In the genomic region with DNA sequence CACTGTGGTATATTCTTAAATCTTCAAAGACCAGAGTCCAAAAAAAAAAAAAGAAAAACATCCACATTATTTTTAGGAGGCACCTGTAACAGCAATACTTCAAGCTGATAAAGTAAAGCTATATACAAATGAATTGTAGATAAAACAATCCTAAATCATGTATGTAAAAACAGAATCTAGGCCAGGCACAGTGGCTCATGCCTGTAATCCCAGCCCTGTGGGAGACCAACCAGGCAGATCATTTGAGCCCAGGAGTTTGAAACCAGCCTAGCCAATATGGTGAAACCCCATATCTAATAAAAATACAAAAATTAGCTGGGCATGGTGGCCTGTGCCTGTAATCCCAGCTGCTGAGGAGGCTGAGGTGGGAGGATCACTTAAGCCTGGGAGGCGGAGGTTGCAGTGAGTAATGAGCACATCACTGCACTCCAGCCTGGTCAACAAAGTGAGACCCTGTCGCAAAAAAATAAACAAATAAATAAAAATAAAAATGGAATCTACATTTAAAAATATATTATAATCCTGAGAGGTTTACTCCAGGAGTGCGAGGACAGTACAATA, we compare ENCODE assay signal across 23 cellular contexts. TPM values are rescaled to one million over a fixed set of nuclear protein-coding genes. Genes with fewer than 3 reads are reported as not detected.
DNase-seq lines count a peak whose midpoint lies in the region; ATAC-seq, FAIRE-seq and TF ChIP-seq lines count a peak whose summit lies in the region.
"Had no signal": no experiment of that assay in that cellular context is flagged by ENCODE, and none has a peak within 500 bp of the region (broad histone marks: within the 10 kb centered on the region; RNA-seq: fewer than 3 reads in every experiment).

No MANE protein-coding gene starts in this region.

- no peak for TF ChIP-seq RAD21 in K562 (CRISPR knock-in tag; conservative IDR thresholded peaks at IDR 0.05 in 1 of 2, IDR thresholded peaks at IDR 0.05 in 1 of 2)

- no peak overlapping the region for H2BK5ac ChIP-seq in trophoblast cell (ENCODE audit: low read depth, low read length, poor library complexity)

- H3K4me1 Mint-ChIP-seq in activated T-cell treated with anti-CD3 and anti-CD28 coated beads, Interleukin-2, amount 50 U/mL, for 72 hours (ENCODE audit: low read depth), result peaks cover 47% of the 10 kb centered on the region

- no peak overlapping the region for H3K4me3 Mint-ChIP-seq in activated T-cell treated with anti-CD3 and anti-CD28 coated beads, Interleukin-2, amount 50 U/mL, for 72 hours
- H3K4me3 Mint-ChIP-seq: GM23338, HFFc6 had no signal

- H2BK12ac ChIP-seq in trophoblast cell (ENCODE audit: low read length), result no peak overlapping the region

- no peak overlapping the region for H2AK5ac ChIP-seq in trophoblast cell (ENCODE audit: low read length)

- H3K27me3 Mint-ChIP-seq in activated T-cell treated with anti-CD3 and anti-CD28 coated beads, Interleukin-2, amount 50 U/mL, for 72 hours (ENCODE audit: low read depth), result no peaks in the 10 kb centered on the region
- H3K27me3 Mint-ChIP-seq: CD4-positive, CD25-positive, alpha-beta regulatory T cell; CD8-positive, alpha-beta memory T cell had no signal

- peak overlapping the region; percentile 27 for H3K4ac ChIP-seq in trophoblast cell (ENCODE audit: low read depth, low read length)

- no peaks in the 10 kb centered on the region for H3K9me1 ChIP-seq in K562 (ENCODE audit: control insufficient read depth, insufficient read depth, low read length)

- 87% methylated on average over 3 of the region's 3 CpGs for WGBS in K562 (ENCODE audit: insufficient coverage, low coverage, missing lambda C conversion rate)
- no CpG with 5 or more reads among the region's 3 CpGs for WGBS in trophoblast cell (ENCODE audit: extremely low coverage, insufficient coverage, insufficient read length)

- ATAC-seq in K562 (peak; percentile 40; the same call in 2 of the 3 replicates), GM18858 (IDR thresholded peaks at IDR 0.05; ENCODE audit: unreplicated experiment) (no peak)
- no peak for ATAC-seq in activated T-cell treated with anti-CD3 and anti-CD28 coated beads, Interleukin-2, amount 50 U/mL, for 72 hours (replicated peaks in 1 of 2)
- ATAC-seq: GM23338 had no signal

- H4K8ac ChIP-seq in trophoblast cell (ENCODE audit: low read depth, low read length), result no peak overlapping the region

- FAIRE-seq in K562 (lab: Jason Lieb, UNC), result no peak
- FAIRE-seq: D721Med, H54 had no signal

- POLR2A ChIA-PET in HEK293 (lab: Yijun Ruan, JAX) (no interaction called here), K562 (lab: Yijun Ruan, JAX) (interaction anchor here (0.7 kb wide), 1 partner anchor 64 kb away, joined by 3 read pairs; no protein-coding TSS in a partner anchor)

- H2AFZ ChIP-seq in K562 (ENCODE audit: low read depth, low read length), result no peak overlapping the region
- no peak overlapping the region for H2AFZ ChIP-seq in trophoblast cell (ENCODE audit: insufficient read depth, low read length, poor library complexity)
- H2AFZ ChIP-seq: GM23338 had no signal

- no peaks in the 10 kb centered on the region for H4K20me1 ChIP-seq in K562 (replicated peaks; ENCODE audit: control insufficient read depth, insufficient read depth, low read length)

- no peak overlapping the region for H3K9ac ChIP-seq in K562 (ENCODE audit: insufficient read depth in 1 of 2, low read depth in 2 of 2, low read length in 2 of 2)
- H3K9ac ChIP-seq in trophoblast cell (ENCODE audit: low read length), result no peak overlapping the region

- no peak overlapping the region for H3K27ac ChIP-seq in HEK293 (ENCODE audit: extremely low read depth, low read depth, low read length)
- H3K27ac ChIP-seq in K562 (ENCODE audit: extremely low read depth, low read depth, low read length), result no peak overlapping the region
- H3K27ac ChIP-seq in trophoblast cell (ENCODE audit: low read depth, low read length), result no peak overlapping the region
- H3K27ac ChIP-seq: HL-60 had no signal

- H3K18ac ChIP-seq in trophoblast cell (ENCODE audit: low read length), result no peak overlapping the region

- H3K9me3 ChIP-seq in HEK293 (ENCODE audit: control insufficient read depth, insufficient read depth, low read depth, low read length) (no peaks in the 10 kb centered on the region), K562 (replicated peaks; ENCODE audit: control insufficient read depth, insufficient read depth, low read depth, low read length) (no peaks in the 10 kb centered on the region), trophoblast cell (ENCODE audit: insufficient read depth, low read depth, low read length) (no peaks in the 10 kb centered on the region)
- H3K9me3 ChIP-seq: BE2C had no signal

- H3K79me2 ChIP-seq in K562 (ENCODE audit: control insufficient read depth, insufficient read depth, low read length) (peaks cover 96% of the 10 kb centered on the region), trophoblast cell (ENCODE audit: control insufficient read depth, insufficient read depth, low read length, poor library complexity) (no peaks in the 10 kb centered on the region)

- no peaks in the 10 kb centered on the region for H3K79me1 ChIP-seq in trophoblast cell (ENCODE audit: low read length)

- no peaks in the 10 kb centered on the region for H3K9me3 Mint-ChIP-seq in activated T-cell treated with anti-CD3 and anti-CD28 coated beads, Interleukin-2, amount 50 U/mL, for 72 hours
- H3K9me3 Mint-ChIP-seq: CD4-positive, CD25-positive, alpha-beta regulatory T cell; CD8-positive, alpha-beta memory T cell; GM23338; HFFc6 had no signal

- TF ChIP-seq CTCF in HEK293 (tag by site-specific recombination; IDR thresholded peaks at IDR 0.05) (no peak), K562 (IDR thresholded peaks at IDR 0.05 in 2 of 3, conservative IDR thresholded peaks at IDR 0.05 in 1 of 3; ENCODE audit: insufficient read depth in 2 of 3, low read depth in 1 of 3, low read length in 3 of 3) (no peak)

- in situ Hi-C loops in K562 (cut with MboI), result no loop called here

- H2BK120ac ChIP-seq in trophoblast cell (ENCODE audit: insufficient read depth, low read length, poor library complexity), result no peak overlapping the region

- H4K12ac ChIP-seq in trophoblast cell (ENCODE audit: low read depth, low read length), result no peak overlapping the region

- CTCF ChIA-PET in HEK293 (lab: Yijun Ruan, JAX), result interaction anchor here (2.1 kb wide), 1 partner anchor 8 kb away, joined by 8 read pairs; no protein-coding TSS in a partner anchor
- CTCF ChIA-PET in K562 (lab: Yijun Ruan, JAX; ENCODE audit: low intra/inter-chr PET ratio), result no interaction called here

- H3K4me1 ChIP-seq in HEK293 (ENCODE audit: control insufficient read depth, insufficient read depth, low read length) (peaks cover 15% of the 10 kb centered on the region), K562 (replicated peaks in 1 of 2; ENCODE audit: control insufficient read depth in 2 of 2, insufficient read depth in 2 of 2, low read length in 2 of 2) (peaks cover 0 to 8% of the 10 kb centered on the region in 2 experiments; a peak in 3 of 5 replicates), trophoblast cell (ENCODE audit: control insufficient read depth in 1 of 2, insufficient read depth in 2 of 2, low read length in 2 of 2) (no peaks in the 10 kb centered on the region)
- H3K4me1 ChIP-seq: BE2C had no signal

- peaks cover 0 to 1% of the 10 kb centered on the region in 2 donors for H3K36me3 Mint-ChIP-seq in activated T-cell treated with anti-CD3 and anti-CD28 coated beads, Interleukin-2, amount 50 U/mL, for 72 hours (ENCODE audit: insufficient read depth in 2 of 2)

- H3K23ac ChIP-seq in trophoblast cell (ENCODE audit: low read length), result no peak overlapping the region

- H3K4me3 ChIP-seq in HEK293 (ENCODE audit: low read depth, low read length) (no peak overlapping the region), K562 (no peak overlapping the region), trophoblast cell (ENCODE audit: low read depth, low read length) (no peak overlapping the region)
- H3K4me3 ChIP-seq: GM23338 had no signal

- intact Hi-C loops in K562 (cut with micrococcal nuclease), result loop anchor here (5.0 kb wide), 1 partner anchor 52 kb away; a partner anchor contains a TSS

- no TSS peak for BruUV-seq in K562 (replicated peaks; lab: Mats Ljungman, UMichigan)

- TF ChIP-seq POLR2A in K562 (conservative IDR thresholded peaks at IDR 0.05), result no peak

- H3K4me2 ChIP-seq in K562 (ENCODE audit: insufficient read depth, low read length) (no peak overlapping the region), trophoblast cell (ENCODE audit: low read length) (no peak overlapping the region)
- H3K4me2 ChIP-seq: GM23338 had no signal

- H4K91ac ChIP-seq in trophoblast cell (ENCODE audit: low read depth, low read length), result no peak overlapping the region

- DNase-seq in K562 (ENCODE audit: extremely low read depth in 1 of 4, low spot score in 3 of 4) (no peak), trophoblast cell (no peak)
- no peak for DNase-seq in activated T-cell treated with anti-CD3 and anti-CD28 coated beads, Interleukin-2, amount 50 U/mL, for 72 hours
- DNase-seq: ACHN; BE2C; C1 segment of cervical spinal cord; CD4-positive, CD25-positive, alpha-beta regulatory T cell; CD8-positive, alpha-beta memory T cell; COR-L47; GDM1; HCEC 1CT; HFFc6; IMR-90; Karpas-422; KBM-7 had no signal

- no peak overlapping the region for H3K27ac Mint-ChIP-seq in activated T-cell treated with anti-CD3 and anti-CD28 coated beads, Interleukin-2, amount 50 U/mL, for 72 hours
- H3K27ac Mint-ChIP-seq: CD4-positive, CD25-positive, alpha-beta regulatory T cell; GM23338; HFFc6 had no signal

- H3K27me3 ChIP-seq in K562 (ENCODE audit: control insufficient read depth in 2 of 2, insufficient read depth in 2 of 2, low read length in 2 of 2), result no peaks in the 10 kb centered on the region
- H3K27me3 ChIP-seq in trophoblast cell (ENCODE audit: insufficient read depth, low read length), result no peaks in the 10 kb centered on the region
- H3K27me3 ChIP-seq: BE2C had no signal

- H3K36me3 ChIP-seq in HEK293 (ENCODE audit: control insufficient read depth in 2 of 2, insufficient read depth in 1 of 2, low read length in 2 of 2) (peaks cover 3 to 5% of the 10 kb centered on the region in 2 experiments; a peak in 2 of 3 replicates), K562 (ENCODE audit: control insufficient read depth, insufficient read depth, low read length) (peaks cover 2% of the 10 kb centered on the region; the same call in 2 of the 3 replicates), trophoblast cell (ENCODE audit: control insufficient read depth in 1 of 2, insufficient read depth in 2 of 2, low read length in 2 of 2) (no peaks in the 10 kb centered on the region)
- H3K36me3 ChIP-seq: BE2C had no signal

- H3K14ac ChIP-seq in trophoblast cell (ENCODE audit: low read length), result no peak overlapping the region

- no peak for TF ChIP-seq EP300 in K562 (IDR thresholded peaks at IDR 0.05; ENCODE audit: low read length)

RNA-seq across cellular contexts. Expression of a gene that starts 7.3 kb away (rescaled TPM):
- 20.6 and 70.0 TPM in 2 replicates for total RNA-seq in K562 (2011; cell fraction: chromatin; rRNA removed; ENCODE audit: low replicate concordance)
- 10.8 and 16.7 TPM in 2 replicates for total RNA-seq in K562 (2011; cell fraction: nucleolus; rRNA removed)
- 40.9 and 51.8 TPM in 2 replicates for total RNA-seq in K562 (2011; cell fraction: nucleoplasm; rRNA removed)
- total RNA-seq in K562 (2014; rRNA removed), result 5.2 and 6.5 TPM in 2 replicates
- 5.9 and 6.9 TPM in 2 replicates for total RNA-seq in K562 (2014; rRNA removed; fragmentation: Illumina TruSeq; extraction: Trizol)
- total RNA-seq in K562 (2015; rRNA removed; fragmentation: Illumina TruSeq; extraction: Trizol), result 5.6 and 5.8 TPM in 2 replicates
- total RNA-seq in K562 (2021), result 4.5 and 5.0 TPM in 2 replicates
- 7.7 and 8.4 TPM in 2 replicates for polyA plus RNA-seq in K562 (2011; rRNA removed)
- 0.64 and 3.2 TPM in 2 replicates for polyA plus RNA-seq in K562 (2011; cell fraction: cytosol; rRNA removed)
- 14.5 and 19.0 TPM in 2 replicates for polyA plus RNA-seq in K562 (2011; cell fraction: nucleus; rRNA removed)
- 3.8 and 5.9 TPM in 2 replicates for polyA plus RNA-seq in K562 (2012)
- polyA plus RNA-seq in K562 (2014; fragmentation: Illumina TruSeq; extraction: Trizol), result 4.0 and 4.4 TPM in 2 replicates
- 1 to 10 TPM; 1.4 to 2.3 TPM for polyA plus RNA-seq in K562 (2014; fragmentation: Nextera tagmentation; extraction: Ambion mirVana)
- polyA plus RNA-seq in K562 (2014; rRNA removed), result 5.3 and 6.2 TPM in 2 replicates
- polyA minus RNA-seq in K562 (2011; rRNA and poly(A)+ RNA removed), result 10.3 and 10.6 TPM in 2 replicates
- polyA minus RNA-seq in K562 (2011; cell fraction: cytosol; rRNA and poly(A)+ RNA removed), result 2.5 and 2.7 TPM in 2 replicates
- polyA minus RNA-seq in K562 (2011; cell fraction: nucleus; rRNA and poly(A)+ RNA removed), result 15.1 and 24.3 TPM in 2 replicates
- polyA plus RNA-seq in trophoblast cell (2013), result 3.9 and 4.0 TPM in 2 replicates
- 10 to 100 TPM in 1 of 2 donors, 1 to 10 TPM in 1; 9.0 to 14.2 TPM for total RNA-seq in activated T-cell treated with anti-CD3 and anti-CD28 coated beads, Interleukin-2, amount 50 U/mL, for 72 hours

RNA-seq across cellular contexts. Expression of a gene that starts 25.5 kb away (rescaled TPM):
- total RNA-seq in K562 (2011; cell fraction: chromatin; rRNA removed; ENCODE audit: low replicate concordance), result not detected in 2 replicates
- total RNA-seq in K562 (2011; cell fraction: nucleolus; rRNA removed), result not detected in 2 replicates
- not detected in 2 replicates for total RNA-seq in K562 (2011; cell fraction: nucleoplasm; rRNA removed)
- total RNA-seq in K562 (2014; rRNA removed) (not detected in 2 replicates), K562 (2014; rRNA removed; fragmentation: Illumina TruSeq; extraction: Trizol) (not detected in 2 replicates), K562 (2015; rRNA removed; fragmentation: Illumina TruSeq; extraction: Trizol) (not detected in 2 replicates), K562 (2021) (not detected in 2 replicates)
- polyA plus RNA-seq in K562 (2011; rRNA removed) (not detected in 2 replicates), K562 (2014; fragmentation: Illumina TruSeq; extraction: Trizol) (not detected in 2 replicates), K562 (2014; fragmentation: Nextera tagmentation; extraction: Ambion mirVana) (not detected), K562 (2014; rRNA removed) (not detected in 2 replicates)
- polyA plus RNA-seq in K562 (2011; cell fraction: cytosol; rRNA removed), result not detected in 2 replicates
- polyA plus RNA-seq in K562 (2011; cell fraction: nucleus; rRNA removed), result not detected in 2 replicates
- not detected in 2 replicates for polyA plus RNA-seq in K562 (2012)
- polyA minus RNA-seq in K562 (2011; rRNA and poly(A)+ RNA removed), result not detected in 2 replicates
- not detected in 2 replicates for polyA minus RNA-seq in K562 (2011; cell fraction: cytosol; rRNA and poly(A)+ RNA removed)
- not detected in 2 replicates for polyA minus RNA-seq in K562 (2011; cell fraction: nucleus; rRNA and poly(A)+ RNA removed)
- not detected in 2 replicates for polyA plus RNA-seq in trophoblast cell (2013)
- not detected for total RNA-seq in activated T-cell treated with anti-CD3 and anti-CD28 coated beads, Interleukin-2, amount 50 U/mL, for 72 hours
- total RNA-seq: CD4-positive, CD25-positive, alpha-beta regulatory T cell; CD8-positive, alpha-beta memory T cell; Daoy; GM23338; HFFc6; HT1080; IMR-90 had no signal
- polyA plus RNA-seq: CD4-positive, CD25-positive, alpha-beta regulatory T cell; CD8-positive, alpha-beta memory T cell; GM23338; IMR-90 had no signal

RNA-seq across cellular contexts. Expression of a gene that starts 38.7 kb away (rescaled TPM):
- total RNA-seq in K562 (2011; cell fraction: chromatin; rRNA removed; ENCODE audit: low replicate concordance), result not detected in 2 replicates
- not detected in 2 replicates for total RNA-seq in K562 (2011; cell fraction: nucleolus; rRNA removed)
- total RNA-seq in K562 (2011; cell fraction: nucleoplasm; rRNA removed), result not detected in 2 replicates
- total RNA-seq in K562 (2014; rRNA removed), result not detected in 2 replicates
- not detected in 2 replicates for total RNA-seq in K562 (2014; rRNA removed; fragmentation: Illumina TruSeq; extraction: Trizol)
- not detected in 2 replicates for total RNA-seq in K562 (2015; rRNA removed; fragmentation: Illumina TruSeq; extraction: Trizol)
- total RNA-seq in K562 (2021), result not detected in 2 replicates
- polyA plus RNA-seq in K562 (2011; rRNA removed), result not detected in 2 replicates
- polyA plus RNA-seq in K562 (2011; cell fraction: cytosol; rRNA removed), result not detected in 2 replicates
- not detected in 2 replicates for polyA plus RNA-seq in K562 (2011; cell fraction: nucleus; rRNA removed)
- polyA plus RNA-seq in K562 (2012), result not detected in 2 replicates
- not detected in 2 replicates for polyA plus RNA-seq in K562 (2014; fragmentation: Illumina TruSeq; extraction: Trizol)
- polyA plus RNA-seq in K562 (2014; fragmentation: Nextera tagmentation; extraction: Ambion mirVana), result not detected
- polyA plus RNA-seq in K562 (2014; rRNA removed), result not detected in 2 replicates
- not detected in 2 replicates for polyA minus RNA-seq in K562 (2011; rRNA and poly(A)+ RNA removed)
- not detected in 2 replicates for polyA minus RNA-seq in K562 (2011; cell fraction: cytosol; rRNA and poly(A)+ RNA removed)
- polyA minus RNA-seq in K562 (2011; cell fraction: nucleus; rRNA and poly(A)+ RNA removed), result not detected in 2 replicates
- polyA plus RNA-seq in trophoblast cell (2013), result not detected in 2 replicates
- total RNA-seq in activated T-cell treated with anti-CD3 and anti-CD28 coated beads, Interleukin-2, amount 50 U/mL, for 72 hours, result not detected
- total RNA-seq: CD4-positive, CD25-positive, alpha-beta regulatory T cell; CD8-positive, alpha-beta memory T cell; Daoy; GM23338; HFFc6; HT1080; IMR-90 had no signal
- polyA plus RNA-seq: CD4-positive, CD25-positive, alpha-beta regulatory T cell; CD8-positive, alpha-beta memory T cell; GM23338; IMR-90 had no signal

RNA-seq across cellular contexts. Expression of a gene that starts 52.0 kb away (rescaled TPM):
- total RNA-seq in K562 (2011; cell fraction: chromatin; rRNA removed; ENCODE audit: low replicate concordance), result 25.2 and 30.4 TPM in 2 replicates
- 20.7 and 30.9 TPM in 2 replicates for total RNA-seq in K562 (2011; cell fraction: nucleolus; rRNA removed)
- total RNA-seq in K562 (2011; cell fraction: nucleoplasm; rRNA removed), result 17.2 and 29.5 TPM in 2 replicates
- total RNA-seq in K562 (2014; rRNA removed), result 7.0 and 9.6 TPM in 2 replicates
- 6.5 and 6.9 TPM in 2 replicates for total RNA-seq in K562 (2014; rRNA removed; fragmentation: Illumina TruSeq; extraction: Trizol)
- 6.1 and 7.9 TPM in 2 replicates for total RNA-seq in K562 (2015; rRNA removed; fragmentation: Illumina TruSeq; extraction: Trizol)
- total RNA-seq in K562 (2021), result 8.6 and 10.2 TPM in 2 replicates
- polyA plus RNA-seq in K562 (2011; rRNA removed), result 15.7 and 21.9 TPM in 2 replicates
- 14.1 and 19.4 TPM in 2 replicates for polyA plus RNA-seq in K562 (2011; cell fraction: cytosol; rRNA removed)
- polyA plus RNA-seq in K562 (2011; cell fraction: nucleus; rRNA removed), result 36.9 and 43.8 TPM in 2 replicates
- 6.2 and 9.0 TPM in 2 replicates for polyA plus RNA-seq in K562 (2012)
- polyA plus RNA-seq in K562 (2014; fragmentation: Illumina TruSeq; extraction: Trizol), result 7.4 and 9.7 TPM in 2 replicates
- polyA plus RNA-seq in K562 (2014; fragmentation: Nextera tagmentation; extraction: Ambion mirVana), result 1 to 10 TPM; 1.2 to 1.8 TPM
- polyA plus RNA-seq in K562 (2014; rRNA removed), result 9.5 and 11.9 TPM in 2 replicates
- 21.8 and 24.4 TPM in 2 replicates for polyA minus RNA-seq in K562 (2011; rRNA and poly(A)+ RNA removed)
- polyA minus RNA-seq in K562 (2011; cell fraction: cytosol; rRNA and poly(A)+ RNA removed), result 6.7 and 30.8 TPM in 2 replicates
- polyA minus RNA-seq in K562 (2011; cell fraction: nucleus; rRNA and poly(A)+ RNA removed), result 27.7 and 41.8 TPM in 2 replicates
- 6.4 and 6.5 TPM in 2 replicates for polyA plus RNA-seq in trophoblast cell (2013)
- 1 to 10 TPM; 5.9 to 9.5 TPM for total RNA-seq in activated T-cell treated with anti-CD3 and anti-CD28 coated beads, Interleukin-2, amount 50 U/mL, for 72 hours
